2 cellular contexts compared by ENCODE assay signal in genomic region chr6:36351152-36351571, GRCh38.
TF ChIP-seq lines count a peak whose summit lies in the region.

No MANE protein-coding gene starts in this region.

TF ChIP-seq in SK-N-SH, 30 proteins besides CTCF, POLR2A, EP300 and RAD21:
- TF ChIP-seq PBX3 (IDR thresholded peaks at IDR 0.05) (no peak), RXRA (IDR thresholded peaks at IDR 0.05; ENCODE audit: borderline replicate concordance, low read depth) (0 out of 2 replicates have a peak, but pooled peaks have one; percentile 3)

TF ChIP-seq in endothelial cell of umbilical vein, 7 proteins besides CTCF, POLR2A, EP300 and RAD21:
- TF ChIP-seq POLR2AphosphoS5 (IDR thresholded peaks at IDR 0.05; ENCODE audit: insufficient read depth, low read depth, low read length) (no peak), FOS (IDR thresholded peaks at IDR 0.05; ENCODE audit: borderline replicate concordance, insufficient read depth, low read length) (no peak), MYC (IDR thresholded peaks at IDR 0.05; ENCODE audit: low read depth, low read length) (no peak), MAX (IDR thresholded peaks at IDR 0.05; ENCODE audit: insufficient read depth, insufficient read length) (no peak), GATA2 (IDR thresholded peaks at IDR 0.05; ENCODE audit: insufficient read depth, insufficient read length, low read depth, low read length) (no peak)
